Comparison of ENCODE assay signal across 2 cellular contexts in the genomic region with DNA sequence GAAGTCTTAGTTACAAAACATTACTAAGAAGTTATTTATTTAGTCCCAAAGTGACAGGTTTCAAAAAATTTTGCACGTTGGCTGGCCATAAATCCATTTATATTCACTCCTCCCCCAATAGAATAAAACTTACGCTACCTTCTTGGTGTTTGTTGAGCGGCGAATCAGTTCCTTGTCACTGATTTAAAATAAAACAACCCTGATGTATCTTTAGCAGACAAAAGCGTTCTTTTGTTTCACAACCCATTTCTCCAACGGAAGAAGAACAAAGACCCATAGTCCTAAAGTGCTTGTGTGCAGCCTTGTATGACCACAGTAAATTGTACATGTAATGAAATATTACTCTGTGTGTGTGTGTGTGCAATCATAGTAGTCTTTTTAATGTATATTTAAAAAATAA.
TF ChIP-seq lines count a peak whose summit lies in the region.

No MANE protein-coding gene starts in this region.

TF ChIP-seq in Ishikawa, 13 proteins besides CTCF, POLR2A, EP300 and RAD21 (continued from another document):
- TF ChIP-seq CEBPB (IDR thresholded peaks at IDR 0.05): 0 out of 2 replicates have a peak, but pooled peaks have one; percentile 4
- no peak for TF ChIP-seq MAX (IDR thresholded peaks at IDR 0.05)
- no peak for TF ChIP-seq NFIC (IDR thresholded peaks at IDR 0.05)
- TF ChIP-seq USF1 (IDR thresholded peaks at IDR 0.05): no peak
- peak; percentile 89; the same call in 1 of the 2 replicates for TF ChIP-seq FOXM1 (IDR thresholded peaks at IDR 0.05; ENCODE audit: borderline replicate concordance, low read depth)
- TF ChIP-seq REST (IDR thresholded peaks at IDR 0.05; ENCODE audit: low read depth): no peak

TF ChIP-seq in K562, 482 proteins besides CTCF, POLR2A, EP300 and RAD21:
- TF ChIP-seq EHMT2 (IDR thresholded peaks at IDR 0.05): no peak
- TF ChIP-seq RBM34 (IDR thresholded peaks at IDR 0.05; ENCODE audit: borderline replicate concordance, insufficient read depth, low read length): no peak
- no peak for TF ChIP-seq ZNF12 (CRISPR knock-in tag; IDR thresholded peaks at IDR 0.05)
- no peak for TF ChIP-seq ETS2 (tag; IDR thresholded peaks at IDR 0.05; ENCODE audit: borderline replicate concordance, poor library complexity, severe bottlenecking)
- TF ChIP-seq DDX20 (tag; IDR thresholded peaks at IDR 0.05; ENCODE audit: low read depth): no peak
- TF ChIP-seq NFYB (IDR thresholded peaks at IDR 0.05; ENCODE audit: extremely low read depth, insufficient read length): no peak
